In the genomic region with DNA sequence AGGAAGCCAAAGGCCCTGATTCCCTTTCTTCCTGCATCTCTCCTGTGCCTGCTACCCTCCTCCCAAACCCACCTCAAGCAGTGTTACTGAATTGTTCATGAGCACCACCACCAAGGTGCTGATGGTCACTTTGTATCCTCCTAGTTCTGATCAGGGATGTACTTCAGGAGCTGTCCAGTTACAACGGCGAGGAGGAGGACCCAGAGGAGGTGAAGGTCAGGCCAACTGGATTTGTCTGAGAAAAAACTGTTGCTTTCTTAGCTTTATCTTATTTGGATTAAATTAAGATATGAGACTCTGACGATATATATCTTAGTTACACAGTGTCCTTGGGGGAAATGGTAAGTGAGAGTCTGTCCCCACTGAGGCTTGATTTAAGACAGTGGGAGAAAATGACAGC, we compare ENCODE assay signal across 3 cellular contexts.
DNase-seq lines count a peak whose midpoint lies in the region; TF ChIP-seq lines count a peak whose summit lies in the region.
"Not testable (repeated sequence)": the region's sequence is repeated elsewhere in the genome, so short reads cannot be mapped to it uniquely, and the experiment has no call there.

No MANE protein-coding gene starts in this region.

- H3K27ac ChIP-seq in adrenal gland, testis: not testable (repeated sequence)

- not testable (repeated sequence) for H3K4me3 ChIP-seq in adrenal gland, testis

- TF ChIP-seq POLR2A in adrenal gland (IDR thresholded peaks at IDR 0.05); testis (IDR thresholded peaks at IDR 0.05): not testable (repeated sequence)

- not testable (repeated sequence) for H3K36me3 ChIP-seq in adrenal gland (replicated peaks in 1 of 2); testis (ENCODE audit: low read depth, missing control alignments)

- H3K9me3 ChIP-seq in adrenal gland (replicated peaks in 1 of 3); testis: not testable (repeated sequence)

- not testable (repeated sequence) for H3K27me3 ChIP-seq in adrenal gland, testis

- intact Hi-C loops in adrenal gland (cut with DNase I); testis (cut with DNase I; ENCODE audit: low total_unique reads): not testable (repeated sequence)

- not testable (repeated sequence) for H3K4me1 ChIP-seq in adrenal gland (replicated peaks in 1 of 2); testis

- not testable (repeated sequence) for TF ChIP-seq CTCF in adrenal gland (IDR thresholded peaks at IDR 0.05); testis (IDR thresholded peaks at IDR 0.05)

- peak in 4 of 7 donors; percentile 18 to 60 (median 26) for DNase-seq in adrenal gland
- peak; percentile 1 for DNase-seq in amniotic epithelial cell (ENCODE audit: low read depth)
- peak; percentile 74 for DNase-seq in testis

- 22 to 46% (median 32%) methylated on average over 3 of the region's 3 CpGs for WGBS in adrenal gland, 4 donors
- 17 to 38% methylated on average over 1 to 3 of the region's 3 CpGs for WGBS in testis, 2 donors

Comparison
In these comparisons a context has a peak if more than half of its experiments do, and no peak if none do; other contexts are left out.
1. DNase-seq: peak in every context shown above with its lines; median percentile 74 in testis; 26 in adrenal gland; 1 in amniotic epithelial cell.